ENCODE assay signal across 12 cellular contexts in genomic region chr21:42392731-42393442, GRCh38. TPM values are rescaled to one million over a fixed set of nuclear protein-coding genes. Genes with fewer than 3 reads are reported as not detected.
DNase-seq lines count a peak whose midpoint lies in the region; ATAC-seq and TF ChIP-seq lines count a peak whose summit lies in the region.
"Had no signal": no experiment of that assay in that cellular context is flagged by ENCODE, and none has a peak within 500 bp of the region (broad histone marks: within the 10 kb centered on the region; RNA-seq: fewer than 3 reads in every experiment).

No MANE protein-coding gene starts in this region.

- H3K27ac Mint-ChIP-seq in T-helper 17 cell = peak overlapping the region; percentile 87

- TF ChIP-seq CTCF in ascending aorta (IDR thresholded peaks at IDR 0.05) = no peak

- no peak for DNase-seq in activated CD4-positive, CD25-positive, alpha-beta regulatory T cell (lab: John Stamatoyannopoulos, UW)
- no peak for DNase-seq in T-helper 17 cell
- DNase-seq in posterior vena cava (ENCODE audit: low spot score) = peak; percentile 29
- DNase-seq in ascending aorta (ENCODE audit: low spot score in 2 of 2) = no peak
- DNase-seq in RPMI8226 = no peak
- no peak for DNase-seq in substantia nigra (lab: John Stamatoyannopoulos, UW)
- DNase-seq: 8988T, MV-4-11 had no signal

- no peaks in the 10 kb centered on the region for H3K36me3 ChIP-seq in ascending aorta
- H3K36me3 ChIP-seq: prostate gland had no signal

- H3K27ac ChIP-seq in ascending aorta (no peak overlapping the region), substantia nigra (ENCODE audit: low read depth, low read length, poor library complexity, severe bottlenecking) (no peak overlapping the region)
- H3K27ac ChIP-seq: prostate gland had no signal

- no peaks in the 10 kb centered on the region for H3K36me3 Mint-ChIP-seq in T-helper 17 cell (ENCODE audit: low read depth)

- H3K4me1 ChIP-seq in ascending aorta = no peaks in the 10 kb centered on the region
- H3K4me1 ChIP-seq: prostate gland had no signal

- H3K4me3 Mint-ChIP-seq in T-helper 17 cell = peak overlapping the region; percentile 82

- intact Hi-C loops in posterior vena cava (cut with DNase I) = no loop called here
- intact Hi-C loops in ascending aorta (cut with DNase I) = no loop called here

- peaks cover 46% of the 10 kb centered on the region for H3K4me1 Mint-ChIP-seq in T-helper 17 cell

- no peaks in the 10 kb centered on the region for H3K27me3 ChIP-seq in ascending aorta

- no peaks in the 10 kb centered on the region for H3K27me3 Mint-ChIP-seq in T-helper 17 cell

- H3K9me3 ChIP-seq in T-helper 17 cell (ENCODE audit: control insufficient read depth, low read length, poor library complexity, severe bottlenecking) (no peaks in the 10 kb centered on the region), ascending aorta (no peaks in the 10 kb centered on the region)
- H3K9me3 ChIP-seq: prostate gland had no signal

- peak; percentile 96 to 98 for ATAC-seq in activated CD4-positive, CD25-positive, alpha-beta regulatory T cell treated with anti-CD3 and anti-CD28 coated beads, Interleukin-2, amount 50 U/mL, for 24 hours
- ATAC-seq in GM21825 (IDR thresholded peaks at IDR 0.05; ENCODE audit: unreplicated experiment) = peak; percentile 72
- ATAC-seq in T-helper 17 cell = peak; percentile 65

- H3K4me3 ChIP-seq in ascending aorta = no peak overlapping the region
- H3K4me3 ChIP-seq: prostate gland had no signal

RNA-seq across cellular contexts. Expression of gene TMPRSS3, which starts 3.0 kb away (rescaled TPM):
- total RNA-seq in T-helper 17 cell (1 to 10 TPM; 2.8 to 4.5 TPM), posterior vena cava (not detected), ascending aorta (not detected)

RNA-seq across cellular contexts. Expression of gene UBASH3A, which starts 10.8 kb away (rescaled TPM):
- total RNA-seq in T-helper 17 cell = 10 to 100 TPM; 49.5 to 50.3 TPM
- total RNA-seq in posterior vena cava = under 1 TPM; 0.32 to 0.38 TPM
- 0.75 TPM for total RNA-seq in ascending aorta

RNA-seq across cellular contexts. Expression of gene TFF1, which starts 26.6 kb away (rescaled TPM):
- total RNA-seq in T-helper 17 cell = not detected
- total RNA-seq in posterior vena cava = not detected
- total RNA-seq in ascending aorta = not detected
- total RNA-seq: T-helper 2 cell treated with Interferon-gamma antibody and Interleukin-4, amounts not matched to agents 100 ng/mL and 5 ng/mL, for 36 hours had no signal

RNA-seq across cellular contexts. Expression of gene TFF2, which starts 42.1 kb away (rescaled TPM):
- not detected for total RNA-seq in T-helper 17 cell
- not detected for total RNA-seq in posterior vena cava
- not detected for total RNA-seq in ascending aorta
- total RNA-seq: prostate gland; T-helper 2 cell treated with Interferon-gamma antibody and Interleukin-4, amounts not matched to agents 100 ng/mL and 5 ng/mL, for 36 hours had no signal

Comparison
In these comparisons a context has a peak if more than half of its experiments do, and no peak if none do; other contexts are left out.
1. RNA of gene UBASH3A, which starts 10.8 kb away (total RNA-seq): 49.5 to 50.3 TPM in T-helper 17 cell; 0.75 TPM in ascending aorta (single experiment) and 0.32 to 0.38 TPM in posterior vena cava; every median in the first group is over 10 times any median in the second.
2. Peak in every context shown above with its lines, with median percentiles within 50 percentile points of each other: ATAC-seq.